In genomic region chr6:157906537-157907061, GRCh38 we compare ENCODE assay signal across 1 cellular context.
TF ChIP-seq lines count a peak whose summit lies in the region.

No MANE protein-coding gene starts in this region.

TF ChIP-seq in K562, 482 proteins besides CTCF, POLR2A, EP300 and RAD21 (continued from another document and continues in another):
- no peak for TF ChIP-seq BCLAF1 (IDR thresholded peaks at IDR 0.05; ENCODE audit: borderline replicate concordance in 1 of 2, control insufficient read depth in 1 of 2, low read depth in 2 of 2, low read length in 1 of 2)
- TF ChIP-seq MAFF (IDR thresholded peaks at IDR 0.05; ENCODE audit: low read length): no peak
- no peak; the same call in 1 of the 2 replicates for TF ChIP-seq MTA3 (IDR thresholded peaks at IDR 0.05; ENCODE audit: borderline replicate concordance)
- TF ChIP-seq ZNF41 (CRISPR knock-in tag; conservative IDR thresholded peaks at IDR 0.05): no peak
- TF ChIP-seq RBM15 (IDR thresholded peaks at IDR 0.05; ENCODE audit: insufficient read depth, low read length): no peak
- TF ChIP-seq DLX4 (CRISPR knock-in tag; IDR thresholded peaks at IDR 0.05): no peak
- no peak for TF ChIP-seq ZNF146 (CRISPR knock-in tag; IDR thresholded peaks at IDR 0.05; ENCODE audit: unreplicated experiment)
- no peak for TF ChIP-seq MAX (CRISPR knock-in tag; IDR thresholded peaks at IDR 0.05)
- TF ChIP-seq NFE2 (IDR thresholded peaks at IDR 0.05; ENCODE audit: low read depth): no peak
- no peak for TF ChIP-seq MXI1 (IDR thresholded peaks at IDR 0.05; ENCODE audit: low read depth, low read length)
- no peak for TF ChIP-seq AFF4 (CRISPR knock-in tag; IDR thresholded peaks at IDR 0.05)
- TF ChIP-seq ATF1 (CRISPR knock-in tag; IDR thresholded peaks at IDR 0.05): no peak
- TF ChIP-seq ATF1 (tag; IDR thresholded peaks at IDR 0.05): peak; percentile 41
- no peak for TF ChIP-seq IRF2 (CRISPR knock-in tag; IDR thresholded peaks at IDR 0.05)
- TF ChIP-seq NEUROD1 (IDR thresholded peaks at IDR 0.05; ENCODE audit: borderline replicate concordance, low read depth, low read length, partially characterized antibody): no peak
- TF ChIP-seq TAF7 (tag; IDR thresholded peaks at IDR 0.05): no peak
- TF ChIP-seq SMARCA5 (IDR thresholded peaks at IDR 0.05): no peak
- peak; percentile 72 for TF ChIP-seq NCOR1 (IDR thresholded peaks at IDR 0.05)
- TF ChIP-seq IRF9 (tag; IDR thresholded peaks at IDR 0.05): peak; percentile 81
- no peak for TF ChIP-seq SRSF7 (optimal IDR thresholded peaks at IDR 0.05; ENCODE audit: low read depth, low read length)
- no peak for TF ChIP-seq FOXJ3 (CRISPR knock-in tag; IDR thresholded peaks at IDR 0.05)
- no peak for TF ChIP-seq HCFC1 (IDR thresholded peaks at IDR 0.05; ENCODE audit: low read depth, low read length)
- peak; percentile 93 for TF ChIP-seq ATF7 (IDR thresholded peaks at IDR 0.05)
- no peak for TF ChIP-seq KDM2B (CRISPR knock-in tag; IDR thresholded peaks at IDR 0.05)
- no peak for TF ChIP-seq KAT8 (IDR thresholded peaks at IDR 0.05; ENCODE audit: low read depth)
- TF ChIP-seq ZNF395 (CRISPR knock-in tag; IDR thresholded peaks at IDR 0.05): peak; percentile 36; the same call in 1 of the 2 replicates
- no peak for TF ChIP-seq TRIM25 (IDR thresholded peaks at IDR 0.05; ENCODE audit: borderline replicate concordance)
- no peak for TF ChIP-seq BMI1 (IDR thresholded peaks at IDR 0.05; ENCODE audit: low read length)
- TF ChIP-seq RNF2 (IDR thresholded peaks at IDR 0.05): no peak
- no peak for TF ChIP-seq RB1 (IDR thresholded peaks at IDR 0.05; ENCODE audit: low read depth)
- no peak for TF ChIP-seq CC2D1A (IDR thresholded peaks at IDR 0.05)
- TF ChIP-seq USF2 (CRISPR knock-in tag; IDR thresholded peaks at IDR 0.05): no peak
- 0 out of 2 replicates have a peak, but pooled peaks have one; percentile 19 for TF ChIP-seq HSF4 (CRISPR knock-in tag; IDR thresholded peaks at IDR 0.05; ENCODE audit: borderline replicate concordance)
- TF ChIP-seq FIP1L1 (IDR thresholded peaks at IDR 0.05; ENCODE audit: low read depth, low read length, poor library complexity, severe bottlenecking): no peak
- TF ChIP-seq CTBP1 (IDR thresholded peaks at IDR 0.05; ENCODE audit: borderline replicate concordance): peak; percentile 63; the same call in 1 of the 2 replicates
- TF ChIP-seq MCM3 (IDR thresholded peaks at IDR 0.05): no peak
- no peak for TF ChIP-seq ZNF518B (CRISPR knock-in tag; IDR thresholded peaks at IDR 0.05)
- no peak for TF ChIP-seq ZNF444 (CRISPR knock-in tag; IDR thresholded peaks at IDR 0.05)
- peak; percentile 84 for TF ChIP-seq POLR2H (tag; IDR thresholded peaks at IDR 0.05; ENCODE audit: low read depth)
- no peak for TF ChIP-seq MLLT1 (IDR thresholded peaks at IDR 0.05)
- no peak for TF ChIP-seq KLF16 (IDR thresholded peaks at IDR 0.05)
- peak; percentile 93 for TF ChIP-seq ATF3 (IDR thresholded peaks at IDR 0.05)
- no peak for TF ChIP-seq ATF3 (CRISPR knock-in tag; conservative IDR thresholded peaks at IDR 0.05)
- TF ChIP-seq MYNN (IDR thresholded peaks at IDR 0.05): no peak
- no peak for TF ChIP-seq MYNN (CRISPR knock-in tag; IDR thresholded peaks at IDR 0.05)
